1 cellular context compared by ENCODE assay signal in genomic region chr20:1415667-1416468, GRCh38.
A peak's percentile ranks its signal among the peaks of the same experiment; 100 is the strongest.
TF ChIP-seq lines count a peak whose summit lies in the region.

No MANE protein-coding gene starts in this region.

TF ChIP-seq in HCT116, 20 proteins besides CTCF, POLR2A, EP300 and RAD21 (continued from another document):
- TF ChIP-seq REST (IDR thresholded peaks at IDR 0.05; ENCODE audit: low read depth) (no peak), SRF (IDR thresholded peaks at IDR 0.05; ENCODE audit: low read depth) (peak; percentile 87), JUND (IDR thresholded peaks at IDR 0.05) (peak; percentile 100), ATF3 (IDR thresholded peaks at IDR 0.05) (peak; percentile 85), POLR2AphosphoS5 (IDR thresholded peaks at IDR 0.05; ENCODE audit: low read depth, low read length) (peak; percentile 68; the same call in 1 of the 2 replicates), ZFX (IDR thresholded peaks at IDR 0.05) (no peak), CBX3 (IDR thresholded peaks at IDR 0.05; ENCODE audit: low read depth) (peak; percentile 100), EZH2 (IDR thresholded peaks at IDR 0.05) (no peak)
